7 cellular contexts compared by ENCODE assay signal in the genomic region with DNA sequence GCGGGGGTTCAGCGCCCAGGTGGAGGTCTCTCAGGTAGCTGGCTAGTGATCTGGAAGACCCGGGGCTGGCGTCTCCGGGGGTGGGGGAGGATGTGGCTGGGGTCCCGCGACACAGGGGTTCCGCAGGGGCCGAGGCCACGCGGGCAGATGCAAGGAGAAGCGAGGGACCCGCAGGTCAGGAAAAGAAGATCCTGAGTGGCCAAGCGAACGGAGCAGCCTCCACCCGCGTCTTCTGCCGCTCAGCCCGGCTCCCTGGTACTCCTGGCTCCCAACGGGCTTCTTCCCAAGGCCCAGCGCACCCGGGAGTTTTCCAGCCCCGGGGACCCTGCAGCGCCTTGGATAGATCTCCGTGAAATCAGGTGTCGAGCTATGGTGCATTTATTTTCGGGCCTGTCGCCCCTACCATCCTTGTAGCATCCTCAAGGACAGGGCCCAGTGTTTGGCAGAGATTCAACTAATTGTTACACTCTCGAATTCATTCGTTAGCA. TPM values are rescaled to one million over a fixed set of nuclear protein-coding genes. Genes with fewer than 3 reads are reported as not detected.
DNase-seq lines count a peak whose midpoint lies in the region; ATAC-seq and TF ChIP-seq lines count a peak whose summit lies in the region.

No MANE protein-coding gene starts in this region.

- no peaks in the 10 kb centered on the region for H3K9me3 ChIP-seq in lung (ENCODE audit: control insufficient read depth in 2 of 2, insufficient read depth in 1 of 2, low read length in 1 of 2)
- H3K9me3 ChIP-seq in tibial artery: no peaks in the 10 kb centered on the region

- peak overlapping the region; percentile 87 for H3K4me3 Mint-ChIP-seq in MCF 10A (ENCODE audit: unreplicated experiment)

- peaks cover 25% of the 10 kb centered on the region for H3K4me1 Mint-ChIP-seq in MCF 10A (ENCODE audit: insufficient read depth, unreplicated experiment)

- no peaks in the 10 kb centered on the region for H3K9me3 Mint-ChIP-seq in MCF 10A (ENCODE audit: unreplicated experiment)

- H3K36me3 ChIP-seq in lung (ENCODE audit: control insufficient read depth in 2 of 2, insufficient read depth in 2 of 2, low read length in 2 of 2): no peaks in the 10 kb centered on the region
- H3K36me3 ChIP-seq in tibial artery: no peaks in the 10 kb centered on the region

- WGBS in lung, 2 donors: 6% methylated on average over 25 to 30 of the region's 30 CpGs

- CTCF ChIA-PET in MCF 10A (lab: Yijun Ruan, JAX): interaction anchor here (0.6 to 1.9 kb wide), 4 partner anchors 8 to 1965 kb away, joined by 3 to 8 read pairs (median 4); no protein-coding TSS in a partner anchor

- no peaks in the 10 kb centered on the region for H3K36me3 Mint-ChIP-seq in MCF 10A (ENCODE audit: insufficient read depth, unreplicated experiment)

- no peaks in the 10 kb centered on the region for H3K27me3 Mint-ChIP-seq in MCF 10A (ENCODE audit: insufficient read depth, unreplicated experiment)

- DNase-seq in NCI-H1105 (lab: John Stamatoyannopoulos, UW): peak; percentile 54
- no peak for DNase-seq in MCF 10A (ENCODE audit: unreplicated experiment)
- DNase-seq in lung (ENCODE audit: low spot score): no peak
- DNase-seq in tibial artery: no peak
- no peak for DNase-seq in GF-D8 (lab: John Stamatoyannopoulos, UW)
- DNase-seq in activated gamma-delta T cell (lab: John Stamatoyannopoulos, UW): no peak

- POLR2A ChIA-PET in MCF 10A (lab: Yijun Ruan, JAX): interaction anchor here (0.5 to 4.3 kb wide), 17 partner anchors 9 to 144 kb away, joined by 3 to 29 read pairs (median 4); no protein-coding TSS in a partner anchor

- H3K4me3 ChIP-seq in lung (peak overlapping the region; percentile 65), tibial artery (peak overlapping the region; percentile 72 to 75)

- H3K27me3 ChIP-seq in lung (ENCODE audit: control insufficient read depth, insufficient read depth) (no peaks in the 10 kb centered on the region), tibial artery (no peaks in the 10 kb centered on the region)

- TF ChIP-seq CTCF in MCF 10A (IDR thresholded peaks at IDR 0.05; ENCODE audit: unreplicated experiment) (no peak), lung (IDR thresholded peaks at IDR 0.05; ENCODE audit: control extremely low read depth, extremely low read depth) (no peak), tibial artery (IDR thresholded peaks at IDR 0.05) (no peak)

- no TSS peak for BruUV-seq in MCF 10A (replicated peaks; lab: Mats Ljungman, UMichigan)

- no peak overlapping the region for H3K27ac Mint-ChIP-seq in MCF 10A (ENCODE audit: low read depth, unreplicated experiment)

- H3K27ac ChIP-seq in lung (ENCODE audit: low read depth in 1 of 2, low read length in 1 of 2): peak overlapping the region in 1 of 2 donors; percentile 50
- H3K27ac ChIP-seq in tibial artery: peak overlapping the region; percentile 75 to 79

- ATAC-seq in GM18517 (IDR thresholded peaks at IDR 0.05; ENCODE audit: unreplicated experiment) (peak; percentile 2), lung (ENCODE audit: insufficient read depth, low FRiP score) (no peak)

- peaks cover 0 to 11% of the 10 kb centered on the region in 2 donors for H3K4me1 ChIP-seq in lung (ENCODE audit: control insufficient read depth in 2 of 2, insufficient read depth in 2 of 2, low read length in 2 of 2)
- H3K4me1 ChIP-seq in tibial artery: peaks cover 0 to 40% (median 30%) of the 10 kb centered on the region in 4 donors

- intact Hi-C loops in MCF 10A (cut with micrococcal nuclease): loop anchor here (10.0 kb wide), 1 partner anchor 94 kb away; no protein-coding TSS in a partner anchor
- intact Hi-C loops in tibial artery (cut with DNase I; ENCODE audit: low total_unique reads): no loop called here

RNA-seq across cellular contexts. Expression of gene CHD6, which starts 0.7 kb away (rescaled TPM):
- total RNA-seq in MCF 10A (2022): 27.1 and 27.2 TPM in 2 replicates
- total RNA-seq in lung: 10 to 100 TPM; 32.5 to 95.3 TPM
- 1 to 10 TPM; 5.0 to 9.4 TPM for polyA plus RNA-seq in lung
